11 cellular contexts compared by ENCODE assay signal in the genomic region with DNA sequence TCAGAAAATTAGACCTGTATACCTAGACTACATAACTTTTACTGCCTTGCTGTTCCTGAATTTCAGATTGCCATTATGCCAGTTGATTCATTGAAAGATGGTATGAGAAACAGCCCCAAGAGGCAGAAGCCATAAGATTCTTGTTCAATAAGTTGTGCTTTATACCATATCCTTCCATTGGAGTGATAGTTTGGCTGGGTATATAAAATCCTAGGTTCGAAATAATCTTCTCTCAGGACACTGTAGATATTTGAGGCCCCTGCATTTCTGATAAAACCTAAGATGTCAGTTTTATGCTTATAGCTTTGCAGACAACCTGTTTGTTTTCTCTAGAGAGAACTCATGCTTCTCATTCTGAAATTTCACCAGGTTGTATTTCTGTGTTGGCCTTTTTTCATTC.
"Had no signal": no experiment of that assay in that cellular context is flagged by ENCODE, and none has a peak within 500 bp of the region (broad histone marks: within the 10 kb centered on the region; RNA-seq: fewer than 3 reads in every experiment).

No MANE protein-coding gene starts in this region.

- H3K27ac ChIP-seq: GM23248 had no signal

- H2AFZ ChIP-seq: GM23248, GM23338 had no signal

- H3K4me3 Mint-ChIP-seq: GM23338, H9, HFFc6 had no signal

- H3K4me3 ChIP-seq: GM23248, GM23338, HAP-1 had no signal

- ATAC-seq: GM23338, HCT116 had no signal

- FAIRE-seq: H1, H54 had no signal

- H3K36me3 ChIP-seq: HAP-1 had no signal

- H3K4me2 ChIP-seq: GM23338 had no signal

- H3K4me1 ChIP-seq: HAP-1 had no signal

- H3K9ac ChIP-seq: GM23248 had no signal

- DNase-seq: GM23248, GOT3, H7, H9, HCEC 1CT, HFFc6 had no signal

- H3K27ac Mint-ChIP-seq: GM23338, HFFc6 had no signal
